In the genomic region with DNA sequence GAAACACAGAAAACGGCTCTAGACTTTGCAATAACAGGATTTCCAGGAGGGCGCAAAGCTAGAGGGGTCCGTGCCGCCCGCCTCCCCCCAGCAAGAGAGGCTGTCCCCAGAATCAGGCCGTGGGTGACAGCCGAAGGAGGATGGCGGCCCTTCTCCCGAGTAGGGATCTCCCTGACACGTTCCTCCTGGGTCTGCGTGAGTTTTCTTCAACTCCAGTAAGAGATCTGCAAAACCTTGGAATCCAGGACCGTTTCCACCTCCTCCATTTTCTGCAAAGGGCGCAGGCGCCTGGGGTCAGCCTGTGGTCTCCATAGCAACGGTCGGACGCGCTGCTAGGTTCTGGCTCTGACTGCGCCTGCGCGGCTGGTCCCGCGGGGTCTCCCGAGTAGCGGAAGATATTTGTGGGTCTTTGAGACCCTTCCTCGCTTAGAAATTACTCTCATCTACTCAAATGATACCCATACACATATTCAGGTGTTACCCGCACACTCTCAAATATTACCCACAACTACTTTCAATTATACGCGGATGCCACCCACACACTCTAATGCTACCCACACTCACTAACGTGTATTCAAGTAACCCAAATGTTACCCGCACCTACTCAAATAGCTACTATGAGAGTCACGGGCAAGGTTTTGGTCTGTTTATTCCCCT, we compare ENCODE assay signal across 8 cellular contexts. TPM values are rescaled to one million over a fixed set of nuclear protein-coding genes. Genes with fewer than 3 reads are reported as not detected.
DNase-seq lines count a peak whose midpoint lies in the region; ATAC-seq, FAIRE-seq and TF ChIP-seq lines count a peak whose summit lies in the region.

No MANE protein-coding gene starts in this region.

- H3K9me3 ChIP-seq in muscle layer of duodenum (ENCODE audit: control insufficient read depth in 1 of 2, low read length in 2 of 2), result no peaks in the 10 kb centered on the region
- no peaks in the 10 kb centered on the region for H3K9me3 ChIP-seq in tibial artery

- peak; percentile 84 for DNase-seq in D721Med (ENCODE audit: insufficient read length, low spot score)
- peak; percentile 61 for DNase-seq in NCI-H1105 (lab: John Stamatoyannopoulos, UW)
- DNase-seq in activated CD4-positive, alpha-beta memory T cell treated with anti-CD3 and anti-CD28 coated beads, Interleukin-2, amount 10 ng/mL, durations not matched to agents 7 days and 5 days, result no peak
- DNase-seq in fibroblast of gingiva (ENCODE audit: low read depth), result peak; percentile 72
- DNase-seq in tibial artery, result peak; percentile 67 to 86
- DNase-seq in T-helper 9 cell, result no peak

- no peak overlapping the region for H3K27ac Mint-ChIP-seq in activated CD4-positive, alpha-beta memory T cell treated with anti-CD3 and anti-CD28 coated beads, Interleukin-2, amount 10 ng/mL, durations not matched to agents 7 days and 5 days

- peaks cover 31% of the 10 kb centered on the region for H3K4me1 Mint-ChIP-seq in activated CD4-positive, alpha-beta memory T cell treated with anti-CD3 and anti-CD28 coated beads, Interleukin-2, amount 10 ng/mL, durations not matched to agents 7 days and 5 days

- TF ChIP-seq CTCF in D721Med (IDR thresholded peaks at IDR 0.05; ENCODE audit: insufficient read depth, missing control alignments) (no peak), tibial artery (IDR thresholded peaks at IDR 0.05) (no peak)

- no peaks in the 10 kb centered on the region for H3K36me3 Mint-ChIP-seq in activated CD4-positive, alpha-beta memory T cell treated with anti-CD3 and anti-CD28 coated beads, Interleukin-2, amount 10 ng/mL, durations not matched to agents 7 days and 5 days (ENCODE audit: low read depth)

- intact Hi-C loops in tibial artery (cut with DNase I; ENCODE audit: low total_unique reads), result no loop called here

- FAIRE-seq in D721Med (lab: Jason Lieb, UNC), result no peak

- H3K36me3 ChIP-seq in muscle layer of duodenum (ENCODE audit: control insufficient read depth in 1 of 2, insufficient read depth in 2 of 2, low read length in 2 of 2), result no peaks in the 10 kb centered on the region
- no peaks in the 10 kb centered on the region for H3K36me3 ChIP-seq in tibial artery

- no peaks in the 10 kb centered on the region for H3K9me3 Mint-ChIP-seq in activated CD4-positive, alpha-beta memory T cell treated with anti-CD3 and anti-CD28 coated beads, Interleukin-2, amount 10 ng/mL, durations not matched to agents 7 days and 5 days

- H3K4me3 Mint-ChIP-seq in activated CD4-positive, alpha-beta memory T cell treated with anti-CD3 and anti-CD28 coated beads, Interleukin-2, amount 10 ng/mL, durations not matched to agents 7 days and 5 days, result peak overlapping the region; percentile 10

- H3K27me3 ChIP-seq in muscle layer of duodenum (ENCODE audit: low read depth, low read length) (peaks cover 4% of the 10 kb centered on the region), tibial artery (no peaks in the 10 kb centered on the region)

- POLR2A ChIA-PET in activated CD4-positive, alpha-beta memory T cell treated with anti-CD3 and anti-CD28 coated beads, Interleukin-2, amount 10 ng/mL, durations not matched to agents 7 days and 5 days (lab: Charles Lee), result interaction anchor here (1.6 kb wide), 1 partner anchor 61 kb away, joined by 3 read pairs; no protein-coding TSS in a partner anchor

- H3K4me1 ChIP-seq in muscle layer of duodenum (ENCODE audit: control insufficient read depth in 1 of 2, insufficient read depth in 2 of 2, low read length in 2 of 2) (peaks cover 0 to 12% of the 10 kb centered on the region in 2 donors), tibial artery (peaks cover 0 to 29% (median 17%) of the 10 kb centered on the region in 4 donors)

- CTCF ChIA-PET in activated CD4-positive, alpha-beta memory T cell treated with anti-CD3 and anti-CD28 coated beads, Interleukin-2, amount 10 ng/mL, durations not matched to agents 7 days and 5 days (lab: Charles Lee), result no interaction called here

- H3K4me3 ChIP-seq in muscle layer of duodenum (ENCODE audit: low read depth in 1 of 2, low read length in 2 of 2), result peak overlapping the region; percentile 50 to 70
- H3K4me3 ChIP-seq in tibial artery, result peak overlapping the region; percentile 53 to 65

- peaks cover 60% of the 10 kb centered on the region for H3K27me3 Mint-ChIP-seq in activated CD4-positive, alpha-beta memory T cell treated with anti-CD3 and anti-CD28 coated beads, Interleukin-2, amount 10 ng/mL, durations not matched to agents 7 days and 5 days

- ATAC-seq in GM19455 (IDR thresholded peaks at IDR 0.05; ENCODE audit: unreplicated experiment), result no peak

- H3K27ac ChIP-seq in muscle layer of duodenum (ENCODE audit: low read length) (no peak overlapping the region), tibial artery (peak overlapping the region; percentile 68 to 77)

RNA-seq across cellular contexts. Expression of a gene that starts 2.1 kb away (rescaled TPM):
- total RNA-seq in activated CD4-positive, alpha-beta memory T cell treated with anti-CD3 and anti-CD28 coated beads, Interleukin-2, amount 10 ng/mL, durations not matched to agents 7 days and 5 days, result not detected

RNA-seq across cellular contexts. Expression of a gene that starts 13.3 kb away (rescaled TPM):
- not detected for total RNA-seq in activated CD4-positive, alpha-beta memory T cell treated with anti-CD3 and anti-CD28 coated beads, Interleukin-2, amount 10 ng/mL, durations not matched to agents 7 days and 5 days

RNA-seq across cellular contexts. Expression of a gene that starts 44.7 kb away (rescaled TPM):
- not detected for total RNA-seq in activated CD4-positive, alpha-beta memory T cell treated with anti-CD3 and anti-CD28 coated beads, Interleukin-2, amount 10 ng/mL, durations not matched to agents 7 days and 5 days

Comparison
In these comparisons a context has a peak if more than half of its experiments do, and no peak if none do; other contexts are left out.
1. DNase-seq: peak in D721Med (single experiment), NCI-H1105 (single experiment), fibroblast of gingiva (single experiment) and tibial artery (2 of 2); none in activated CD4-positive, alpha-beta memory T cell treated with anti-CD3 and anti-CD28 coated beads, Interleukin-2, amount 10 ng/mL, durations not matched to agents 7 days and 5 days (single experiment) and T-helper 9 cell (single experiment).